In the genomic region with DNA sequence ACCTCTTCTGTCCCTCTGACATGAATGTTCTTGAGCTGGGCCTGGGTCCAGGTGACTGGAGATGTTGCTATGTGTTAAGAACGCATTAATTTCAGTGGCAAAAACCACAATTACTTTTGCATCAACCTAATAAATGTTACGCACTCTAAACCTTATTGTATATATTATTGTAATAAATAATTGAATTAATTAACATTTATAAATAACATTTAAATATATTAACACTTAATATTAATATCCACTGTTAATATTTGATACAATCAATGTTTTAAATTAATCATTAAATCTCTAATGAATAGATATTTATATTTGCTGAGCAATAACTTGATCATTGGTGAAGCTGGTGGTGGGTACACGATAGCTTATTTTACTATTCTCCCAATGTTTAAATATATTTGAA, we compare ENCODE assay signal across 19 cellular contexts.
A peak's percentile ranks its signal among the peaks of the same experiment; 100 is the strongest.
DNase-seq lines count a peak whose midpoint lies in the region; ATAC-seq, FAIRE-seq and TF ChIP-seq lines count a peak whose summit lies in the region.
"Had no signal": no experiment of that assay in that cellular context is flagged by ENCODE, and none has a peak within 500 bp of the region (broad histone marks: within the 10 kb centered on the region; RNA-seq: fewer than 3 reads in every experiment).

No MANE protein-coding gene starts in this region.

- intact Hi-C loops in kidney (cut with DNase I) = no loop called here

- H3K27ac ChIP-seq in kidney (ENCODE audit: low read depth in 2 of 2, low read length in 2 of 2) = no peak overlapping the region
- H3K27ac ChIP-seq: BLaER1, C4-2B, GM23248 had no signal

- no peaks in the 10 kb centered on the region for H3K4me1 ChIP-seq in kidney (ENCODE audit: control insufficient read depth in 1 of 2, insufficient read depth in 1 of 2, low read depth in 1 of 2, low read length in 2 of 2)
- H3K4me1 ChIP-seq: BLaER1, Caco-2 had no signal

- no peak for ATAC-seq in GM18505 (IDR thresholded peaks at IDR 0.05; ENCODE audit: unreplicated experiment)
- ATAC-seq: CD8-positive, alpha-beta T cell had no signal

- no peak for TF ChIP-seq CTCF in kidney (IDR thresholded peaks at IDR 0.05; ENCODE audit: borderline replicate concordance, extremely low read depth, insufficient read depth)

- FAIRE-seq in RCC 7860 (lab: Jason Lieb, UNC) (peak; percentile 32), endometrium (lab: Jason Lieb, UNC) (peak; percentile 51), kidney (lab: Jason Lieb, UNC) (peak; percentile 42)
- FAIRE-seq: GM12891, H1 had no signal

- H3K9me3 ChIP-seq in kidney (ENCODE audit: control insufficient read depth in 1 of 2, low read length in 2 of 2) = peaks cover 3 to 7% of the 10 kb centered on the region in 2 donors

- no peak overlapping the region for H3K9ac ChIP-seq in kidney (ENCODE audit: low read length in 2 of 2)
- H3K9ac ChIP-seq: BLaER1, GM23248 had no signal

- H3K4me3 ChIP-seq in kidney (ENCODE audit: low read length in 2 of 2) = no peak overlapping the region
- H3K4me3 ChIP-seq: BLaER1, GM23248 had no signal

- DNase-seq in RCC 7860 (ENCODE audit: low spot score) (no peak), kidney (no peak), HuH-7 (ENCODE audit: low spot score) (no peak), DMS114 treated with DMSO at 0.1 percent for 48 hours (lab: John Stamatoyannopoulos, UW; ENCODE audit: unreplicated experiment) (no peak)
- DNase-seq: Caco-2; CD4-positive, CD25-positive, alpha-beta regulatory T cell; CD8-positive, alpha-beta T cell; DMS79; EL; GF-D8; GM23248; H7; HCEC 1CT had no signal

- TF ChIP-seq POLR2A in GM18505 (IDR thresholded peaks at IDR 0.05; ENCODE audit: borderline replicate concordance, extremely low read depth, insufficient read depth, insufficient read length) = no peak

- no peaks in the 10 kb centered on the region for H3K36me3 ChIP-seq in kidney (ENCODE audit: control insufficient read depth in 1 of 2, insufficient read depth in 2 of 2, low read length in 2 of 2)
- H3K36me3 ChIP-seq: BLaER1 had no signal
